In genomic region chr11:44942029-44942710, GRCh38 we compare ENCODE assay signal across 1 cellular context.
TF ChIP-seq lines count a peak whose summit lies in the region.

No MANE protein-coding gene starts in this region.

TF ChIP-seq in K562, 482 proteins besides CTCF, POLR2A, EP300 and RAD21 (continued from another document):
- no peak for TF ChIP-seq ZNF277 (CRISPR knock-in tag; IDR thresholded peaks at IDR 0.05; ENCODE audit: borderline replicate concordance)
- 0 out of 2 replicates have a peak, but pooled peaks have one; percentile 13 for TF ChIP-seq OTX1 (CRISPR knock-in tag; IDR thresholded peaks at IDR 0.05)
- no peak for TF ChIP-seq RCOR1 (IDR thresholded peaks at IDR 0.05; ENCODE audit: borderline replicate concordance in 1 of 2, low read depth in 2 of 2, low read length in 2 of 2)
- peak; percentile 92; the same call in 1 of the 2 replicates for TF ChIP-seq TSC22D4 (tag; IDR thresholded peaks at IDR 0.05)
- TF ChIP-seq KAT7 (CRISPR knock-in tag; IDR thresholded peaks at IDR 0.05; ENCODE audit: borderline replicate concordance): no peak
- no peak for TF ChIP-seq ZNF12 (CRISPR knock-in tag; IDR thresholded peaks at IDR 0.05)
- TF ChIP-seq ZMIZ1 (IDR thresholded peaks at IDR 0.05; ENCODE audit: low read depth in 2 of 2, low read length in 2 of 2): no peak
- TF ChIP-seq ZBTB2 (IDR thresholded peaks at IDR 0.05): no peak
- TF ChIP-seq DDX20 (tag; IDR thresholded peaks at IDR 0.05; ENCODE audit: low read depth): no peak
TF ChIP-seq in K562: peak in this region for 3.
